Comparison of ENCODE assay signal across 12 cellular contexts in the genomic region with DNA sequence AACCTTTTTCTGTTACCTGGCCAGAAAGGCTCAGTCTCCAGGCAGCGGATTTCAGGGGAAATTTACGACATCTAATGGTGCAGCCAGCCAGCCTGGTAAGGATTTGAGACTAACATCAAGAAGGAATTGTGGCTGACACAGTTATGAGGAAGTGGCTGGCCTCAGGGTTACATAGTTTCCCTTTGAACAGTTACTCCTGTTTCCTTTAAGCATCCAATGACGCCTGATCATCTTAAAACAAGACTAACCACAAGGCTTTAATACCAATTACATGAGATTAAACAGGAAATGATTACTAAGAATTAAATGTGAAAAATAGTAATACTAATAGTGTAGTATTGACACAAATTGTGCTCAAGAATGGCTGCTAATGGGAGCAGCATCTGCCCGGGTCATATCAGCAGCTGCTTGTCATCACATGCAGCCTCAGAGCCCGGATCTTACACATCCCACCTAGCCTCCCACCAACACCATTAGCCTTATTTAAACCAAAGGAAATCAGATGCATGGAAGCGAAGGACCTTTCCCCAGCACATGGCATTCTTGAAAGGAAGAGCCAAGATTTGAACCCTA.
DNase-seq lines count a peak whose midpoint lies in the region; ATAC-seq and TF ChIP-seq lines count a peak whose summit lies in the region.
"Had no signal": no experiment of that assay in that cellular context is flagged by ENCODE, and none has a peak within 500 bp of the region (broad histone marks: within the 10 kb centered on the region; RNA-seq: fewer than 3 reads in every experiment).

No MANE protein-coding gene starts in this region.

- H3K79me2 ChIP-seq in mesendoderm (ENCODE audit: control insufficient read depth, insufficient read depth, low read length): no peaks in the 10 kb centered on the region

- H2BK15ac ChIP-seq in mesendoderm (replicated peaks; ENCODE audit: low read depth): no peak overlapping the region

- H3K36me3 ChIP-seq in BJ (ENCODE audit: control insufficient read depth, insufficient read depth, low read length) (no peaks in the 10 kb centered on the region), mesendoderm (ENCODE audit: control insufficient read depth, insufficient read depth, low read length) (no peaks in the 10 kb centered on the region), adrenal gland (replicated peaks in 1 of 2) (no peaks in the 10 kb centered on the region)
- H3K36me3 ChIP-seq: lower lobe of right lung had no signal

- no peak overlapping the region for H4K8ac ChIP-seq in mesendoderm (ENCODE audit: low read depth, low read length)

- no peaks in the 10 kb centered on the region for H3K4me1 ChIP-seq in mesendoderm (ENCODE audit: control insufficient read depth, low read depth, low read length)
- no peaks in the 10 kb centered on the region for H3K4me1 ChIP-seq in adrenal gland (replicated peaks in 1 of 2)
- H3K4me1 ChIP-seq: lower lobe of right lung had no signal

- H2BK5ac ChIP-seq in mesendoderm (ENCODE audit: low read length): no peak overlapping the region

- H2AK5ac ChIP-seq in mesendoderm (ENCODE audit: low read length): no peak overlapping the region

- DNase-seq in BJ (ENCODE audit: low read depth) (peak; percentile 51), H4 (ENCODE audit: low spot score) (peak; percentile 57), amniotic epithelial cell (ENCODE audit: low read depth) (peak; percentile 29), mesendoderm (no peak), DMS53 (lab: John Stamatoyannopoulos, UW) (no peak), SHP77 treated with DMSO at 0.1 percent for 48 hours (lab: John Stamatoyannopoulos, UW) (no peak), adrenal gland (no peak)
- DNase-seq: hypothalamus, lower lobe of right lung, NCI-H1417 treated with DMSO at 0.1 percent for 48 hours, NCI-H748 treated with DMSO at 0.1 percent for 48 hours had no signal

- H3K27me3 ChIP-seq in BJ (ENCODE audit: control insufficient read depth, insufficient read depth, low read length): no peaks in the 10 kb centered on the region
- H3K27me3 ChIP-seq in mesendoderm (ENCODE audit: insufficient read depth, low read length, poor library complexity): no peaks in the 10 kb centered on the region
- no peaks in the 10 kb centered on the region for H3K27me3 ChIP-seq in adrenal gland

- H3K18ac ChIP-seq in mesendoderm (ENCODE audit: low read length): no peak overlapping the region

- peak overlapping the region; percentile 51 for H2BK120ac ChIP-seq in mesendoderm (ENCODE audit: low read depth, low read length)

- TF ChIP-seq CTCF in BJ (IDR thresholded peaks at IDR 0.05; ENCODE audit: insufficient read depth, low read depth, low read length): no peak
- TF ChIP-seq CTCF in adrenal gland (IDR thresholded peaks at IDR 0.05): no peak

- H3K56ac ChIP-seq in mesendoderm (ENCODE audit: low read length): no peak overlapping the region

- TF ChIP-seq POLR2A in adrenal gland (IDR thresholded peaks at IDR 0.05): no peak

- POLR2A ChIA-PET in BJ (lab: Charles Lee): no interaction called here

- CTCF ChIA-PET in BJ (lab: Yijun Ruan, JAX): no interaction called here

- no peak overlapping the region for H3K23ac ChIP-seq in mesendoderm (ENCODE audit: low read length)

- H3K4me3 ChIP-seq in BJ (ENCODE audit: low read depth, low read length) (no peak overlapping the region), mesendoderm (ENCODE audit: low read length) (no peak overlapping the region), adrenal gland (no peak overlapping the region)
- H3K4me3 ChIP-seq: lower lobe of right lung had no signal

- no peak overlapping the region for H4K5ac ChIP-seq in mesendoderm (ENCODE audit: low read length)

- no peak overlapping the region for H3K27ac ChIP-seq in mesendoderm (ENCODE audit: low read depth, low read length)
- H3K27ac ChIP-seq in adrenal gland: no peak overlapping the region
- H3K27ac ChIP-seq: lower lobe of right lung had no signal

- WGBS in mesendoderm (ENCODE audit: extremely low coverage, insufficient coverage, low lambda C conversion rate): no CpG with 5 or more reads among the region's 6 CpGs
- WGBS in adrenal gland, 4 donors: 32 to 48% (median 41%) methylated on average over 6 of the region's 6 CpGs

- intact Hi-C loops in adrenal gland (cut with DNase I): no loop called here

- H3K9ac ChIP-seq in mesendoderm (ENCODE audit: low read length): no peak overlapping the region

- no peak for ATAC-seq in GM19395 (IDR thresholded peaks at IDR 0.05; ENCODE audit: unreplicated experiment)
- ATAC-seq: lower lobe of right lung had no signal

- no peak overlapping the region for H3K4ac ChIP-seq in mesendoderm (ENCODE audit: low read depth, low read length)

- no peaks in the 10 kb centered on the region for H3K79me1 ChIP-seq in mesendoderm (ENCODE audit: low read length)

- no peaks in the 10 kb centered on the region for H3K9me3 ChIP-seq in adrenal gland (replicated peaks in 1 of 3)
- H3K9me3 ChIP-seq: lower lobe of right lung had no signal

- H3K4me2 ChIP-seq in mesendoderm (ENCODE audit: low read length): no peak overlapping the region

Comparison
In these comparisons a context has a peak if more than half of its experiments do, and no peak if none do; other contexts are left out.
1. DNase-seq: peak in BJ (single experiment), H4 (single experiment) and amniotic epithelial cell (single experiment); none in mesendoderm (single experiment), DMS53 (single experiment), SHP77 treated with DMSO at 0.1 percent for 48 hours (single experiment) and adrenal gland (0 of 7).